ENCODE assay signal across 8 cellular contexts in genomic region chr5:40833712-40834229, GRCh38. TPM values are rescaled to one million over a fixed set of nuclear protein-coding genes. Genes with fewer than 3 reads are reported as not detected.
A peak's percentile ranks its signal among the peaks of the same experiment; 100 is the strongest.
DNase-seq lines count a peak whose midpoint lies in the region; ATAC-seq and TF ChIP-seq lines count a peak whose summit lies in the region.

No MANE protein-coding gene starts in this region.

- H3K4me3 ChIP-seq in right atrium auricular region: peak overlapping the region; percentile 61 to 69
- peak overlapping the region; percentile 60 for H3K4me3 ChIP-seq in mononuclear cell (ENCODE audit: low read length)

- H3K9me3 Mint-ChIP-seq in MCF 10A (ENCODE audit: unreplicated experiment): no peaks in the 10 kb centered on the region

- no peak for DNase-seq in right atrium auricular region (ENCODE audit: low spot score)
- DNase-seq in cardiac septum (ENCODE audit: low spot score): no peak
- DNase-seq in MCF 10A (ENCODE audit: unreplicated experiment): no peak
- no peak for DNase-seq in activated gamma-delta T cell (lab: John Stamatoyannopoulos, UW)
- DNase-seq in effector CD8-positive, alpha-beta T cell (lab: John Stamatoyannopoulos, UW): no peak
- no peak for DNase-seq in NCI-H2107 (lab: John Stamatoyannopoulos, UW)

- no peak for ATAC-seq in GM19463 (IDR thresholded peaks at IDR 0.05; ENCODE audit: unreplicated experiment)

- peaks cover 55% of the 10 kb centered on the region for H3K36me3 ChIP-seq in right atrium auricular region

- POLR2A ChIA-PET in MCF 10A (lab: Yijun Ruan, JAX): interaction anchor here (0.7 to 6.0 kb wide), 7 partner anchors 10 to 1666 kb away, joined by 3 to 50 read pairs (median 7); partner anchors contain the start of gene TTC33

- peak overlapping the region; percentile 98 for H3K4me3 Mint-ChIP-seq in MCF 10A (ENCODE audit: unreplicated experiment)

- peak overlapping the region; percentile 98 for H3K27ac Mint-ChIP-seq in MCF 10A (ENCODE audit: low read depth, unreplicated experiment)

- H3K36me3 Mint-ChIP-seq in MCF 10A (ENCODE audit: insufficient read depth, unreplicated experiment): peaks cover 68% of the 10 kb centered on the region

- intact Hi-C loops in cardiac septum (cut with DNase I) (no loop called here), MCF 10A (cut with micrococcal nuclease) (loop anchor here (2.0 kb wide), 1 partner anchor 79 kb away; the partner anchor contains the start of gene TTC33)

- H3K9me3 ChIP-seq in right atrium auricular region: no peaks in the 10 kb centered on the region
- H3K9me3 ChIP-seq in mononuclear cell (ENCODE audit: low read depth, low read length): no peaks in the 10 kb centered on the region

- CTCF ChIA-PET in MCF 10A (lab: Yijun Ruan, JAX): interaction anchor here (0.8 kb wide), 1 partner anchor 40 kb away, joined by 3 read pairs; no protein-coding TSS in a partner anchor

- peaks cover 26% of the 10 kb centered on the region for H3K4me1 Mint-ChIP-seq in MCF 10A (ENCODE audit: insufficient read depth, unreplicated experiment)

- H3K27me3 Mint-ChIP-seq in MCF 10A (ENCODE audit: insufficient read depth, unreplicated experiment): no peaks in the 10 kb centered on the region

- peak overlapping the region; percentile 96 to 97 for H3K27ac ChIP-seq in right atrium auricular region

- no TSS peak for BruUV-seq in MCF 10A (replicated peaks; lab: Mats Ljungman, UMichigan)

- H3K27me3 ChIP-seq in right atrium auricular region (no peaks in the 10 kb centered on the region), mononuclear cell (ENCODE audit: insufficient read depth, low read length) (no peaks in the 10 kb centered on the region)

- H3K4me1 ChIP-seq in right atrium auricular region (peaks cover 0 to 25% of the 10 kb centered on the region in 2 donors), mononuclear cell (ENCODE audit: insufficient read depth, low read length) (peaks cover 23% of the 10 kb centered on the region)

- TF ChIP-seq CTCF in right atrium auricular region (IDR thresholded peaks at IDR 0.05) (no peak), MCF 10A (IDR thresholded peaks at IDR 0.05; ENCODE audit: unreplicated experiment) (no peak)

RNA-seq across cellular contexts. Expression of gene RPL37, which starts 1.3 kb away (rescaled TPM):
- total RNA-seq in right atrium auricular region: 10 to 100 TPM; 51.2 to 95.3 TPM
- 510 TPM for total RNA-seq in cardiac septum
- total RNA-seq in MCF 10A (2022): 2,063 and 2,180 TPM in 2 replicates
- 790 TPM for total RNA-seq in mononuclear cell

RNA-seq across cellular contexts. Expression of gene CARD6, which starts 7.4 kb away (rescaled TPM):
- total RNA-seq in right atrium auricular region: 10 to 100 TPM in 1 of 2 donors, 1 to 10 TPM in 1; 8.0 to 10.8 TPM
- total RNA-seq in cardiac septum: 6.2 TPM
- 5.6 and 6.6 TPM in 2 replicates for total RNA-seq in MCF 10A (2022)
- total RNA-seq in mononuclear cell: 5.4 TPM

RNA-seq across cellular contexts. Expression of gene PRKAA1, which starts 35.6 kb away (rescaled TPM):
- total RNA-seq in right atrium auricular region (10 to 100 TPM; 43.0 to 52.5 TPM), cardiac septum (50.5 TPM), MCF 10A (2022) (58.1 and 62.7 TPM in 2 replicates), mononuclear cell (152 TPM)
